Comparison of ENCODE assay signal across 3 cellular contexts in the genomic region with DNA sequence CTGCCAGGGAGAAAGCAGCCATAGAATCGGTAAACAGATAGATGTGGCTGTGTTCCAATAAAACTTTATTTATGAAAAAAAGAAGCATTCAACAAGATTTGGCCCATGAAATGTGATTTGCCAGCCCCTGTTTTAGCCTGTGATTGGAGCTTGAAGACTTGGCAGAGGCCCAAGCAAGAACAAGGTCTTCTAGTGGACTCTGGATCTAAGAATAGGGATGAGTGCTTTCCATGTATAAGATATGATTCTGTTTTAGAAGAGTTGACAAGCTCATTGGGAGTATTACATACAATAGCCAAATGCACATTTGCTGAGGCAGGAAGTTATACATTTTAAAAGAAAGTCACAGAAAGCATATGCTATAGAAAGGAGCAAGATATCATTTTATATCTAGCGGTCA.
"Had no signal": no experiment of that assay in that cellular context is flagged by ENCODE, and none has a peak within 500 bp of the region (broad histone marks: within the 10 kb centered on the region; RNA-seq: fewer than 3 reads in every experiment).

No MANE protein-coding gene starts in this region.

- ATAC-seq: GM12878 had no signal

- H3K4me3 ChIP-seq: GM12878 had no signal

- DNase-seq: GDM1, GF-D8 had no signal
